Comparison of ENCODE assay signal across 20 cellular contexts in the genomic region with DNA sequence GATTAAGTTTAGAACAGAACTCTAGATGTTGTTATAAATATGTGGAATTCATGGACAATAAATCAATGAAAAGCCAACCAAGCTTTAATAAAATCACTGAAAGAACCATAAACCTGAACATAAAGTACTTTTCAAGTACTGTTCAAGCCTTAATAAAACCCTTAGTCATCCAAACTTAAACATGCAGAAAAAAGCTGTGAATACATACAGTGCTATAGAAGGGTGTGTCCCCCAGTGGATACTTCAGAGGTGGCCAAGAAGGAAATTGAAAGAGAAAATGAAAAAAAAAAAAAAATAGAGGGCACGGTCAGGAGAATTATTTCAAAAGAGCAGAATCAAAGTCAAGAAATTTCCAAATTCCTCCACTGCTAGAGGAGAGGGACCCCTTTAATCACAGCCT.
"Had no signal": no experiment of that assay in that cellular context is flagged by ENCODE, and none has a peak within 500 bp of the region (broad histone marks: within the 10 kb centered on the region; RNA-seq: fewer than 3 reads in every experiment).

No MANE protein-coding gene starts in this region.

- H3K79me2 ChIP-seq: parathyroid adenoma had no signal

- H3K36me3 ChIP-seq: neural progenitor cell, sigmoid colon, thyroid gland had no signal

- FAIRE-seq: endometrium, frontal cortex had no signal

- H3K27me3 ChIP-seq: neural progenitor cell, sigmoid colon, thyroid gland had no signal

- H3K9ac ChIP-seq: neural progenitor cell, parathyroid adenoma had no signal

- H2AFZ ChIP-seq: neural progenitor cell, parathyroid adenoma had no signal

- H3K9me3 ChIP-seq: sigmoid colon, thyroid gland had no signal

- DNase-seq: cortex of kidney; effector memory CD8-positive, alpha-beta T cell; erythroblast; hypothalamus; immature natural killer cell; islet precursor cell; kidney glomerular epithelial cell; mesenchymal stem cell; naive thymus-derived CD4-positive, alpha-beta T cell; right cardiac atrium; sigmoid colon; stimulated activated CD4-positive, alpha-beta T cell treated with anti-CD3 and anti-CD28 coated beads, Interleukin-4, amount 100 ng/mL, for 4 hours; stimulated activated naive B cell treated with anti-CD40 and anti-IgM and Interleukin-4, amounts not matched to agents 10 μg/mL and 1 μg/mL and 100 μg/mL, for 72 hours; thyroid gland; trophoblast cell had no signal

- ATAC-seq: effector memory CD8-positive, alpha-beta T cell; naive thymus-derived CD4-positive, alpha-beta T cell; right cardiac atrium; stimulated activated naive B cell treated with anti-CD40 and anti-IgM and Interleukin-4, amounts not matched to agents 10 μg/mL and 1 μg/mL and 100 μg/mL, for 72 hours had no signal

- H3K4me2 ChIP-seq: neural progenitor cell had no signal

- H3K4me3 ChIP-seq: lung, neural progenitor cell, sigmoid colon, thyroid gland had no signal

- H3K27ac ChIP-seq: neural progenitor cell, parathyroid adenoma, sigmoid colon, thyroid gland had no signal

- H3K4me1 ChIP-seq: neural progenitor cell, parathyroid adenoma, sigmoid colon, thyroid gland had no signal
